ENCODE assay signal across 8 cellular contexts in genomic region chr20:33561981-33562601, GRCh38.
DNase-seq lines count a peak whose midpoint lies in the region; ATAC-seq and TF ChIP-seq lines count a peak whose summit lies in the region.

No MANE protein-coding gene starts in this region.

- ATAC-seq in GM23338 (peak; percentile 77), GM18502 (IDR thresholded peaks at IDR 0.05; ENCODE audit: poor library complexity, unreplicated experiment) (no peak)

- no peak overlapping the region for H3K4me2 ChIP-seq in GM23338

- no peaks in the 10 kb centered on the region for H3F3A ChIP-seq in GM23338 (replicated peaks; ENCODE audit: low read depth)

- H4K20me1 ChIP-seq in GM23338 (replicated peaks; ENCODE audit: insufficient read depth): peaks cover 6% of the 10 kb centered on the region; the same call in 1 of the 2 replicates

- no peaks in the 10 kb centered on the region; the same call in 1 of the 2 replicates for H3K4me1 ChIP-seq in GM23338 (ENCODE audit: insufficient read depth)

- DNase-seq in GM23338 (ENCODE audit: low spot score): peak; percentile 52
- DNase-seq in NCI-H510A (lab: John Stamatoyannopoulos, UW): peak; percentile 89
- peak; percentile 92 to 94 for DNase-seq in cardiac fibroblast (ENCODE audit: low read depth in 2 of 2)
- DNase-seq in activated naive CD4-positive, alpha-beta T cell treated with anti-CD3 and anti-CD28 coated beads, Interleukin-2, amount 10 ng/mL, durations not matched to agents 7 days and 5 days: no peak
- DNase-seq in stimulated activated CD4-positive, alpha-beta T cell treated with anti-CD3 and anti-CD28 coated beads, Interleukin-1b, Interleukin-23, amount 100 ng/mL, for 48 hours: no peak

- TF ChIP-seq CTCF in GM23338 (conservative IDR thresholded peaks at IDR 0.05; ENCODE audit: low read depth in 2 of 2) (0 out of 4 replicates have a peak, but pooled peaks of 1 of the 2 experiments have one; percentile 3), cardiac fibroblast (IDR thresholded peaks at IDR 0.05; ENCODE audit: low read depth, low read length) (no peak)

- H3K27ac ChIP-seq in GM23338 (ENCODE audit: low read depth) (no peak overlapping the region), layer of hippocampus (ENCODE audit: low read depth, low read length) (peak overlapping the region; percentile 22), temporal lobe (ENCODE audit: low read depth, low read length) (peak overlapping the region; percentile 41)

- H3K27me3 ChIP-seq in GM23338 (ENCODE audit: insufficient read depth) (peaks cover 21% of the 10 kb centered on the region), layer of hippocampus (ENCODE audit: control insufficient read depth, insufficient read depth, low read length) (no peaks in the 10 kb centered on the region)

- peaks cover 13% of the 10 kb centered on the region for H3K27me3 Mint-ChIP-seq in GM23338 (ENCODE audit: insufficient read depth, low read depth, poor library complexity)
- H3K27me3 Mint-ChIP-seq in activated naive CD4-positive, alpha-beta T cell treated with anti-CD3 and anti-CD28 coated beads, Interleukin-2, amount 10 ng/mL, durations not matched to agents 7 days and 5 days: no peaks in the 10 kb centered on the region

- H3K9me3 Mint-ChIP-seq in GM23338: no peaks in the 10 kb centered on the region; the same call in 2 of the 3 replicates
- no peaks in the 10 kb centered on the region for H3K9me3 Mint-ChIP-seq in activated naive CD4-positive, alpha-beta T cell treated with anti-CD3 and anti-CD28 coated beads, Interleukin-2, amount 10 ng/mL, durations not matched to agents 7 days and 5 days

- H3K36me3 Mint-ChIP-seq in GM23338 (ENCODE audit: low read depth): peaks cover 8% of the 10 kb centered on the region; the same call in 2 of the 3 replicates
- H3K36me3 Mint-ChIP-seq in activated naive CD4-positive, alpha-beta T cell treated with anti-CD3 and anti-CD28 coated beads, Interleukin-2, amount 10 ng/mL, durations not matched to agents 7 days and 5 days: peaks cover 10% of the 10 kb centered on the region

- no peak overlapping the region for H3K4me3 Mint-ChIP-seq in GM23338
- H3K4me3 Mint-ChIP-seq in activated naive CD4-positive, alpha-beta T cell treated with anti-CD3 and anti-CD28 coated beads, Interleukin-2, amount 10 ng/mL, durations not matched to agents 7 days and 5 days: no peak overlapping the region

- H3K4me1 Mint-ChIP-seq in GM23338: peaks cover 8% of the 10 kb centered on the region
- no peaks in the 10 kb centered on the region for H3K4me1 Mint-ChIP-seq in activated naive CD4-positive, alpha-beta T cell treated with anti-CD3 and anti-CD28 coated beads, Interleukin-2, amount 10 ng/mL, durations not matched to agents 7 days and 5 days

- H3K9me2 ChIP-seq in GM23338 (ENCODE audit: insufficient read depth): no peaks in the 10 kb centered on the region

- H3K4me3 ChIP-seq in GM23338: no peak overlapping the region
- H3K4me3 ChIP-seq in cardiac fibroblast (replicated peaks in 1 of 2; ENCODE audit: low read depth in 2 of 2, low read length in 2 of 2): peak overlapping the region; percentile 0 to 1

- CTCF ChIA-PET in activated naive CD4-positive, alpha-beta T cell treated with anti-CD3 and anti-CD28 coated beads, Interleukin-2, amount 10 ng/mL, durations not matched to agents 7 days and 5 days (lab: Charles Lee): interaction anchor here (0.9 kb wide), 1 partner anchor 20 kb away, joined by 3 read pairs; no protein-coding TSS in a partner anchor

- H3K27ac Mint-ChIP-seq in GM23338: no peak overlapping the region
- no peak overlapping the region for H3K27ac Mint-ChIP-seq in activated naive CD4-positive, alpha-beta T cell treated with anti-CD3 and anti-CD28 coated beads, Interleukin-2, amount 10 ng/mL, durations not matched to agents 7 days and 5 days

- H2AFZ ChIP-seq in GM23338: no peak overlapping the region

- H3K36me3 ChIP-seq in GM23338 (ENCODE audit: insufficient read depth): no peaks in the 10 kb centered on the region

- H3K79me2 ChIP-seq in GM23338 (replicated peaks; ENCODE audit: insufficient read depth): no peaks in the 10 kb centered on the region; the same call in 1 of the 2 replicates

TF ChIP-seq in GM23338, 12 proteins besides CTCF, POLR2A, EP300 and RAD21:
- TF ChIP-seq CREB1 (CRISPR knock-in tag; IDR thresholded peaks at IDR 0.05; ENCODE audit: low read depth): no peak

Comparison
In these comparisons a context has a peak if more than half of its experiments do, and no peak if none do; other contexts are left out.
1. DNase-seq: peak in GM23338 (single experiment), NCI-H510A (single experiment) and cardiac fibroblast (2 of 2); none in activated naive CD4-positive, alpha-beta T cell treated with anti-CD3 and anti-CD28 coated beads, Interleukin-2, amount 10 ng/mL, durations not matched to agents 7 days and 5 days (single experiment) and stimulated activated CD4-positive, alpha-beta T cell treated with anti-CD3 and anti-CD28 coated beads, Interleukin-1b, Interleukin-23, amount 100 ng/mL, for 48 hours (single experiment).